In the genomic region with DNA sequence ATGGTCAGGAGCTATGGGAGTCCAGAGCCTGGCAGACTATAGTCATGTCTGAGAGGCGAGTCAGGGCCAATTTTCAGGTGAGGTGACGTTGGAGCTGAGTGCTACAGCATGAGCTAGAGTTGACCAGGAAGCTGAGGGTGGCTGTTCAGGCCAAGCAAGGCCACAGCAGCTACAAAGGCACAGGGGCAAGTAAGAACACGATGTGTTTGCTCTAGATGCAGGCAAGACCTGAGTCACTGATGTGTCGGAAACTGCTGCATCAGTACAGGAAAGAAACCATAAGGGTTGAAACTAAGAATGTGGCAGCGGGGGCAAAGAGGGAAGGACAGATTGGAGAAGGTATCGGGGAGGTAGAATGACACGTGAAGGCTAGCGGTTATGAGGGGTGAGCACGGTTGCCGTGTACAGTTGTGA, we compare ENCODE assay signal across 10 cellular contexts. TPM values are rescaled to one million over a fixed set of nuclear protein-coding genes. Genes with fewer than 3 reads are reported as not detected.
DNase-seq lines count a peak whose midpoint lies in the region; TF ChIP-seq lines count a peak whose summit lies in the region.
"Had no signal": no experiment of that assay in that cellular context is flagged by ENCODE, and none has a peak within 500 bp of the region (broad histone marks: within the 10 kb centered on the region; RNA-seq: fewer than 3 reads in every experiment).

No MANE protein-coding gene starts in this region.

- no peaks in the 10 kb centered on the region for H3K27me3 ChIP-seq in WERI-Rb-1 (ENCODE audit: insufficient read depth, low read depth, severe bottlenecking)

- no peaks in the 10 kb centered on the region for H3K9me3 ChIP-seq in WERI-Rb-1 (ENCODE audit: severe bottlenecking)
- H3K9me3 ChIP-seq: lower lobe of right lung had no signal

- DNase-seq in NOMO-1 (lab: John Stamatoyannopoulos, UW; ENCODE audit: unreplicated experiment in 2 of 2) (peak; percentile 37 to 56), NOMO-1 treated with dmso at 0.1 percent for 144 hours (lab: John Stamatoyannopoulos, UW; ENCODE audit: unreplicated experiment) (no peak), WERI-Rb-1 (no peak), epithelial cell of esophagus (ENCODE audit: low read depth) (peak; percentile 99), UCSD-AML1 (lab: John Stamatoyannopoulos, UW; ENCODE audit: unreplicated experiment) (no peak), hippocampal formation (lab: John Stamatoyannopoulos, UW) (no peak), mesenteric fat pad (ENCODE audit: low spot score) (no peak)
- peak; percentile 66 to 73 for DNase-seq in stimulated activated CD8-positive, alpha-beta memory T cell treated with anti-CD3 and anti-CD28 coated beads, Interleukin-15, amount 100 ng/mL, for 48 hours (ENCODE audit: low read depth in 2 of 2)
- DNase-seq: H7, lower lobe of right lung had no signal

- no peak for TF ChIP-seq CTCF in WERI-Rb-1 (IDR thresholded peaks at IDR 0.05; ENCODE audit: low read depth, low read length)
- TF ChIP-seq CTCF in epithelial cell of esophagus (IDR thresholded peaks at IDR 0.05; ENCODE audit: insufficient read depth, low read depth, low read length, missing control alignments): no peak

- peak overlapping the region; percentile 55 for H3K27ac ChIP-seq in WERI-Rb-1
- H3K27ac ChIP-seq: lower lobe of right lung had no signal

- no peaks in the 10 kb centered on the region for H3K36me3 ChIP-seq in WERI-Rb-1
- H3K36me3 ChIP-seq: lower lobe of right lung had no signal

- H3K4me3 ChIP-seq in WERI-Rb-1 (ENCODE audit: low read depth, low read length): no peak overlapping the region
- H3K4me3 ChIP-seq in epithelial cell of esophagus (ENCODE audit: low read length): no peak overlapping the region
- H3K4me3 ChIP-seq: lower lobe of right lung had no signal

RNA-seq across cellular contexts. Expression of a gene that starts 11.8 kb away (rescaled TPM):
- 38.6 TPM for total RNA-seq in mesenteric fat pad

RNA-seq across cellular contexts. Expression of a gene that starts 13.1 kb away (rescaled TPM):
- 190 TPM for total RNA-seq in mesenteric fat pad

RNA-seq across cellular contexts. Expression of a gene that starts 32.9 kb away (rescaled TPM):
- 21.2 TPM for total RNA-seq in mesenteric fat pad

RNA-seq across cellular contexts. Expression of a gene that starts 33.1 kb away (rescaled TPM):
- total RNA-seq in mesenteric fat pad: 28.0 TPM

Comparison
In these comparisons a context has a peak if more than half of its experiments do, and no peak if none do; other contexts are left out.
1. DNase-seq: peak in NOMO-1 (2 of 2), epithelial cell of esophagus (single experiment) and stimulated activated CD8-positive, alpha-beta memory T cell treated with anti-CD3 and anti-CD28 coated beads, Interleukin-15, amount 100 ng/mL, for 48 hours (2 of 2); none in NOMO-1 treated with dmso at 0.1 percent for 144 hours (single experiment), WERI-Rb-1 (single experiment), UCSD-AML1 (single experiment), hippocampal formation (0 of 2) and mesenteric fat pad (single experiment).